ENCODE assay signal across 1 cellular context in genomic region chr7:70923086-70923845, GRCh38.
TF ChIP-seq lines count a peak whose summit lies in the region.

No MANE protein-coding gene starts in this region.

TF ChIP-seq in WTC11, 78 proteins besides CTCF, POLR2A, EP300 and RAD21 (continued from another document):
- TF ChIP-seq ZNF532 (CRISPR knock-in tag; IDR thresholded peaks at IDR 0.05; ENCODE audit: borderline replicate concordance) (no peak), MLX (CRISPR knock-in tag; IDR thresholded peaks at IDR 0.05) (no peak), ESRRA (CRISPR knock-in tag; IDR thresholded peaks at IDR 0.05; ENCODE audit: borderline replicate concordance) (no peak), RELA (CRISPR knock-in tag; IDR thresholded peaks at IDR 0.05; ENCODE audit: borderline replicate concordance) (no peak), ZBTB43 (CRISPR knock-in tag; IDR thresholded peaks at IDR 0.05) (no peak), NR3C1 (CRISPR knock-in tag; conservative IDR thresholded peaks at IDR 0.05; ENCODE audit: low read depth) (no peak), ETV6 (CRISPR knock-in tag; IDR thresholded peaks at IDR 0.05) (no peak), FOXP4 (CRISPR knock-in tag; IDR thresholded peaks at IDR 0.05) (no peak), IRF2 (CRISPR knock-in tag; IDR thresholded peaks at IDR 0.05; ENCODE audit: borderline replicate concordance, low read depth) (no peak), SP1 (CRISPR knock-in tag; conservative IDR thresholded peaks at IDR 0.05) (no peak), NFE2L1 (CRISPR knock-in tag; IDR thresholded peaks at IDR 0.05) (no peak), ZNF317 (CRISPR knock-in tag; IDR thresholded peaks at IDR 0.05; ENCODE audit: borderline replicate concordance, low read depth) (no peak), ARID4B (CRISPR knock-in tag; IDR thresholded peaks at IDR 0.05; ENCODE audit: borderline replicate concordance) (no peak)
- TF ChIP-seq, protein P1, sequence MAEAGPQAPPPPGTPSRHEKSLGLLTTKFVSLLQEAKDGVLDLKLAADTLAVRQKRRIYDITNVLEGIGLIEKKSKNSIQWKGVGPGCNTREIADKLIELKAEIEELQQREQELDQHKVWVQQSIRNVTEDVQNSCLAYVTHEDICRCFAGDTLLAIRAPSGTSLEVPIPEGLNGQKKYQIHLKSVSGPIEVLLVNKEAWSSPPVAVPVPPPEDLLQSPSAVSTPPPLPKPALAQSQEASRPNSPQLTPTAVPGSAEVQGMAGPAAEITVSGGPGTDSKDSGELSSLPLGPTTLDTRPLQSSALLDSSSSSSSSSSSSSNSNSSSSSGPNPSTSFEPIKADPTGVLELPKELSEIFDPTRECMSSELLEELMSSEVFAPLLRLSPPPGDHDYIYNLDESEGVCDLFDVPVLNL (CRISPR knock-in tag; IDR thresholded peaks at IDR 0.05; ENCODE audit: borderline replicate concordance, low read depth): no peak
- TF ChIP-seq, protein P2, sequence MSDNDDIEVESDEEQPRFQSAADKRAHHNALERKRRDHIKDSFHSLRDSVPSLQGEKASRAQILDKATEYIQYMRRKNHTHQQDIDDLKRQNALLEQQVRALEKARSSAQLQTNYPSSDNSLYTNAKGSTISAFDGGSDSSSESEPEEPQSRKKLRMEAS (CRISPR knock-in tag; IDR thresholded peaks at IDR 0.05): no peak
- TF ChIP-seq, protein P3, sequence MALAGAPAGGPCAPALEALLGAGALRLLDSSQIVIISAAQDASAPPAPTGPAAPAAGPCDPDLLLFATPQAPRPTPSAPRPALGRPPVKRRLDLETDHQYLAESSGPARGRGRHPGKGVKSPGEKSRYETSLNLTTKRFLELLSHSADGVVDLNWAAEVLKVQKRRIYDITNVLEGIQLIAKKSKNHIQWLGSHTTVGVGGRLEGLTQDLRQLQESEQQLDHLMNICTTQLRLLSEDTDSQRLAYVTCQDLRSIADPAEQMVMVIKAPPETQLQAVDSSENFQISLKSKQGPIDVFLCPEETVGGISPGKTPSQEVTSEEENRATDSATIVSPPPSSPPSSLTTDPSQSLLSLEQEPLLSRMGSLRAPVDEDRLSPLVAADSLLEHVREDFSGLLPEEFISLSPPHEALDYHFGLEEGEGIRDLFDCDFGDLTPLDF (CRISPR knock-in tag; IDR thresholded peaks at IDR 0.05): no peak
